8 cellular contexts compared by ENCODE assay signal in genomic region chr22:46070722-46071450, GRCh38.
DNase-seq lines count a peak whose midpoint lies in the region; ATAC-seq, FAIRE-seq and TF ChIP-seq lines count a peak whose summit lies in the region.

No MANE protein-coding gene starts in this region.

- peak overlapping the region; percentile 1 for H2AFZ ChIP-seq in mammary epithelial cell (ENCODE audit: low read depth, low read length)
- H2AFZ ChIP-seq in keratinocyte (ENCODE audit: control insufficient read depth, low read length): no peak overlapping the region

- H4K20me1 ChIP-seq in mammary epithelial cell (ENCODE audit: insufficient read depth, low read length) (no peaks in the 10 kb centered on the region), keratinocyte (ENCODE audit: control insufficient read depth, extremely low read depth, insufficient read depth, low read length) (peaks cover 10% of the 10 kb centered on the region)

- H3K27ac ChIP-seq in mammary epithelial cell (ENCODE audit: insufficient read depth, low read depth, low read length) (peak overlapping the region; percentile 99), keratinocyte (ENCODE audit: control insufficient read depth, insufficient read depth, low read length) (peak overlapping the region; percentile 98)

- CTCF ChIA-PET in T-cell (lab: Charles Lee): interaction anchor here (0.5 to 1.2 kb wide), 3 partner anchors 34 to 788 kb away, joined by 3 to 6 read pairs (median 4); no protein-coding TSS in a partner anchor
- CTCF ChIA-PET in mammary epithelial cell (lab: Charles Lee; ENCODE audit: low non-redundant PET): interaction anchor here (0.5 kb wide), 1 partner anchor 34 kb away, joined by 4 read pairs; no protein-coding TSS in a partner anchor

- no peaks in the 10 kb centered on the region for H3K9me1 ChIP-seq in keratinocyte (ENCODE audit: control insufficient read depth, extremely low read depth, insufficient read depth, low read length)

- no TSS peak for BruUV-seq in mammary epithelial cell (replicated peaks; lab: Mats Ljungman, UMichigan)

- H3K4me3 Mint-ChIP-seq in T-cell: peak overlapping the region in 1 of 3 donors; percentile 82

- H3K79me2 ChIP-seq in mammary epithelial cell (ENCODE audit: insufficient read depth, low read length) (peaks cover 95% of the 10 kb centered on the region), keratinocyte (ENCODE audit: control insufficient read depth, insufficient read depth, low read length) (peaks cover 84% of the 10 kb centered on the region)

- ATAC-seq in HG02885 (IDR thresholded peaks at IDR 0.05; ENCODE audit: poor library complexity, unreplicated experiment) (peak; percentile 47), T-cell (replicated peaks in 1 of 4) (peak; percentile 58 to 68 (median 64)), HG02588 (IDR thresholded peaks at IDR 0.05; ENCODE audit: unreplicated experiment) (no peak)

- dilution Hi-C loops in mammary epithelial cell (cut with HindIII; ENCODE audit: low sequenced_read_pairs) (no loop called here), keratinocyte (cut with MboI; ENCODE audit: extremely low pct_ligation_motif_present, low sequenced_read_pairs) (no loop called here)

- H3K27me3 ChIP-seq in mammary epithelial cell (ENCODE audit: insufficient read depth, low read length) (no peaks in the 10 kb centered on the region), keratinocyte (ENCODE audit: control insufficient read depth, extremely low read depth, insufficient read depth, low read length) (no peaks in the 10 kb centered on the region)

- intact Hi-C loops in mammary epithelial cell (cut with micrococcal nuclease): loop anchor here (1.0 kb wide), 1 partner anchor 58 kb away; no protein-coding TSS in a partner anchor

- no peaks in the 10 kb centered on the region for H3K9me3 ChIP-seq in mammary epithelial cell (replicated peaks; ENCODE audit: insufficient read depth, low read length)
- H3K9me3 ChIP-seq in keratinocyte (ENCODE audit: control insufficient read depth, low read depth, low read length): no peaks in the 10 kb centered on the region

- no peak for FAIRE-seq in keratinocyte (lab: Jason Lieb, UNC)

- TF ChIP-seq CTCF in mammary epithelial cell (conservative IDR thresholded peaks at IDR 0.05 in 1 of 2, IDR thresholded peaks at IDR 0.05 in 1 of 2; ENCODE audit: extremely low read depth in 1 of 2, insufficient read depth in 1 of 2, low read depth in 1 of 2, low read length in 2 of 2) (no peak), keratinocyte (optimal IDR thresholded peaks at IDR 0.05 in 1 of 3, IDR thresholded peaks at IDR 0.05 in 1 of 3, conservative IDR thresholded peaks at IDR 0.05 in 1 of 3; ENCODE audit: extremely low read depth in 1 of 3, insufficient read depth in 2 of 3, low read length in 3 of 3) (no peak)

- peaks cover 23% of the 10 kb centered on the region for H3K4me1 ChIP-seq in mammary epithelial cell (ENCODE audit: insufficient read depth, low read length)
- H3K4me1 ChIP-seq in keratinocyte (ENCODE audit: control insufficient read depth, extremely low read depth, insufficient read depth, low read length): peaks cover 28% of the 10 kb centered on the region

- no peaks in the 10 kb centered on the region for H3K36me3 Mint-ChIP-seq in T-cell

- H3K4me2 ChIP-seq in mammary epithelial cell (ENCODE audit: insufficient read depth, low read depth, low read length) (peak overlapping the region; percentile 97), keratinocyte (ENCODE audit: control insufficient read depth, extremely low read depth, insufficient read depth, low read depth, low read length) (peak overlapping the region; percentile 100)

- no peaks in the 10 kb centered on the region for H3K9me3 Mint-ChIP-seq in T-cell

- in situ Hi-C loops in mammary epithelial cell (cut with MboI; ENCODE audit: low sequenced_read_pairs in 2 of 2): no loop called here

- peak; percentile 76 for DNase-seq in ELR (ENCODE audit: low read depth)
- peak in 21 of 34 experiments; percentile 8 to 51 (median 32) for DNase-seq in T-cell
- peak; percentile 73 for DNase-seq in mammary epithelial cell
- DNase-seq in keratinocyte (ENCODE audit: low read depth, low spot score): no peak
- DNase-seq in stimulated activated CD4-positive, alpha-beta T cell treated with anti-CD3 and anti-CD28 coated beads, Interleukin-12 subunit alpha, Interleukin-12 subunit beta, amount 100 ng/mL, for 4 hours: peak; percentile 62
- no peak for DNase-seq in SW 1271 (lab: John Stamatoyannopoulos, UW)

- H3K4me3 ChIP-seq in mammary epithelial cell (replicated peaks in 1 of 3; ENCODE audit: insufficient read depth in 1 of 3, low read depth in 2 of 3, low read length in 3 of 3): peak overlapping the region; percentile 69 to 99 (median 93)
- H3K4me3 ChIP-seq in keratinocyte (ENCODE audit: control insufficient read depth in 2 of 3, extremely low read depth in 1 of 3, insufficient read depth in 2 of 3, low read depth in 1 of 3, low read length in 3 of 3): peak overlapping the region; percentile 56 to 90 (median 71)

- H3K27me3 Mint-ChIP-seq in T-cell: no peaks in the 10 kb centered on the region

- H3K27ac Mint-ChIP-seq in T-cell: no peak overlapping the region

- peaks cover 2% of the 10 kb centered on the region for H3K36me3 ChIP-seq in mammary epithelial cell (ENCODE audit: insufficient read depth, low read length)
- peaks cover 11 to 28% of the 10 kb centered on the region in 2 experiments for H3K36me3 ChIP-seq in keratinocyte (ENCODE audit: control insufficient read depth in 2 of 2, extremely low read depth in 1 of 2, insufficient read depth in 2 of 2, low read length in 2 of 2)

- H3K4me1 Mint-ChIP-seq in T-cell: peaks cover 45 to 63% (median 55%) of the 10 kb centered on the region in 3 donors

- peak overlapping the region; percentile 95 for H3K9ac ChIP-seq in mammary epithelial cell (ENCODE audit: insufficient read depth, low read length)
- peak overlapping the region; percentile 99 for H3K9ac ChIP-seq in keratinocyte (ENCODE audit: control insufficient read depth, extremely low read depth, insufficient read depth, low read length)

- POLR2A ChIA-PET in T-cell (lab: Charles Lee): no interaction called here

- WGBS in mammary epithelial cell (ENCODE audit: low coverage, missing lambda C conversion rate): 0% methylated on average over 9 of the region's 125 CpGs

Comparison
In these comparisons a context has a peak if more than half of its experiments do, and no peak if none do; other contexts are left out.
1. DNase-seq: peak in ELR (single experiment), T-cell (21 of 34), mammary epithelial cell (single experiment) and stimulated activated CD4-positive, alpha-beta T cell treated with anti-CD3 and anti-CD28 coated beads, Interleukin-12 subunit alpha, Interleukin-12 subunit beta, amount 100 ng/mL, for 4 hours (single experiment); none in keratinocyte (single experiment) and SW 1271 (0 of 2).